Comparison of ENCODE assay signal across 15 cellular contexts in the genomic region with DNA sequence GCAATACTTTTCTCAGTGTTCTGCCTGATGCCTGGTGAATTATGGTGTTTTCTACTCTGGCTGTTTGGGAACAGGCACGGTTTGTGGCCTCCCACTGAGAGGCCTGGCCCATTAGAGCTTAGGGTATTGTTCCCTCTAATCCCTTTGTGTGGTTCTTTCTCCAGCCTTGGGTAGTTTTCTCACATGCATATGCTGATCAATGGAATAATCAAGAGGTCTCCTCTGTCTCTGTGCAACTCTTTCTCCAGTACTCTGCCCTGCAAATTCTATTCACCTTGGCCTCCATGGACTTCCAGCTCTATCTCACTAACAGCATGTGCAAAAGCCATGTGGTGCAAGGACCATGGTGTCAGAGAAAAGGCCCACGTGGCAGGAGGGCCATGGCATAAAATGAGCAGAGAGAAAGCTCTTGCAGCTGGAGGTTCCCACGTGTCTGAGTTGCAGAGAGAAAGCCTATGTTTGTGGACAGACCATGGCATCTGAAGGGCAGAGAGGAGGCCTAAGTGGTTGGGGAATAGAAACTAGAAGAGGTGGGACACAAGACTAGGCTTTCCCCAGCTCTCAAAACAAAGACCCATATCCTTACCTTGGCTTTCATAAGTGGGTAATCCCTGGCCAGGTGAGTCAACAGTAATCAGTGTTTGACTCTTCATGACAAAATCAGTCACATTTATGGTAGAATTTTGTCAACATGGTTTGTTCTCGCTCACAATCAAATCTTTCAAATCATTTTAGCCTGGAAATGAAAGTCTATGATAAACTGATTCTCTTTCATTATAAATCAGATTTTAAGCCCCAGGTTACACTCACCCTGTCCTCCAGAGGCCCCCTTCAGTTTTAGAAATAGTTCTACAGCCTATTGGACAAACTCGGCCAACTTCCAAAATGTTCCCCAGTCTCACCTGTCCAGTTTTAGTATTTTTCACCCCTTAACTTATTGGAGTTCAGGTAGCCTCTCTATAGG. TPM values are rescaled to one million over a fixed set of nuclear protein-coding genes. Genes with fewer than 3 reads are reported as not detected.
DNase-seq lines count a peak whose midpoint lies in the region; ATAC-seq, FAIRE-seq and TF ChIP-seq lines count a peak whose summit lies in the region.
"Had no signal": no experiment of that assay in that cellular context is flagged by ENCODE, and none has a peak within 500 bp of the region (broad histone marks: within the 10 kb centered on the region; RNA-seq: fewer than 3 reads in every experiment).

No MANE protein-coding gene starts in this region.

- no peak overlapping the region for H3K4me3 ChIP-seq in HUES48 (ENCODE audit: low read depth, low read length)
- no peak overlapping the region for H3K4me3 ChIP-seq in small intestine (ENCODE audit: low read depth in 1 of 2, low read length in 2 of 2)
- no peak overlapping the region for H3K4me3 ChIP-seq in left lung
- H3K4me3 ChIP-seq in naive thymus-derived CD4-positive, alpha-beta T cell (ENCODE audit: low read length): no peak overlapping the region
- H3K4me3 ChIP-seq: spleen had no signal

- WGBS in small intestine, 3 donors: 69 to 84% (median 72%) methylated on average over 5 of the region's 5 CpGs

- H3K36me3 Mint-ChIP-seq in naive thymus-derived CD4-positive, alpha-beta T cell: peaks cover 0 to 3% (median 3%) of the 10 kb centered on the region in 5 donors

- H3K4me1 Mint-ChIP-seq in naive thymus-derived CD4-positive, alpha-beta T cell: peaks cover 0 to 8% (median 0%) of the 10 kb centered on the region in 7 donors

- POLR2A ChIA-PET in naive thymus-derived CD4-positive, alpha-beta T cell (lab: Charles Lee): no interaction called here

- no peak for TF ChIP-seq POLR2A in GM12891 (IDR thresholded peaks at IDR 0.05; ENCODE audit: low read depth, low read length)

- H3K4me1 ChIP-seq in HUES48 (ENCODE audit: control insufficient read depth, insufficient read depth, low read length) (peaks cover 36% of the 10 kb centered on the region), small intestine (ENCODE audit: control insufficient read depth in 2 of 2, insufficient read depth in 1 of 2, low read depth in 1 of 2, low read length in 1 of 2) (no peaks in the 10 kb centered on the region), left lung (no peaks in the 10 kb centered on the region)
- no peaks in the 10 kb centered on the region for H3K4me1 ChIP-seq in naive thymus-derived CD4-positive, alpha-beta T cell (ENCODE audit: control insufficient read depth in 2 of 2, insufficient read depth in 2 of 2, low read length in 2 of 2)
- H3K4me1 ChIP-seq: spleen had no signal

- CTCF ChIA-PET in naive thymus-derived CD4-positive, alpha-beta T cell (lab: Charles Lee): interaction anchor here (0.6 to 2.0 kb wide), 6 partner anchors 10 to 119 kb away, joined by 3 to 13 read pairs (median 3); no protein-coding TSS in a partner anchor

- H3K4me3 Mint-ChIP-seq in naive thymus-derived CD4-positive, alpha-beta T cell: no peak overlapping the region

- H3K27me3 ChIP-seq in HUES48 (ENCODE audit: control insufficient read depth, insufficient read depth, low read length): no peaks in the 10 kb centered on the region
- H3K27me3 ChIP-seq in small intestine (ENCODE audit: control insufficient read depth in 2 of 2, insufficient read depth in 2 of 2, low read length in 2 of 2): no peaks in the 10 kb centered on the region
- H3K27me3 ChIP-seq in left lung: no peaks in the 10 kb centered on the region
- no peaks in the 10 kb centered on the region for H3K27me3 ChIP-seq in naive thymus-derived CD4-positive, alpha-beta T cell (ENCODE audit: control insufficient read depth in 2 of 2, insufficient read depth in 2 of 2, low read length in 2 of 2)
- H3K27me3 ChIP-seq: spleen had no signal

- H3K9me3 ChIP-seq in HUES48 (ENCODE audit: control insufficient read depth, insufficient read depth, low read length) (peaks cover 9% of the 10 kb centered on the region), small intestine (ENCODE audit: control insufficient read depth, low read depth) (no peaks in the 10 kb centered on the region), left lung (peaks cover 2 to 9% of the 10 kb centered on the region in 2 donors)
- H3K9me3 ChIP-seq in naive thymus-derived CD4-positive, alpha-beta T cell (ENCODE audit: control insufficient read depth in 2 of 3, low read length in 3 of 3): no peaks in the 10 kb centered on the region

- intact Hi-C loops in left lung (cut with DNase I): no loop called here
- intact Hi-C loops in naive thymus-derived CD4-positive, alpha-beta T cell (cut with micrococcal nuclease): no loop called here

- TF ChIP-seq CTCF in left lung (IDR thresholded peaks at IDR 0.05): no peak

- H3K27ac ChIP-seq in HUES48 (ENCODE audit: low read depth, low read length): peak overlapping the region; percentile 86
- no peak overlapping the region for H3K27ac ChIP-seq in small intestine (ENCODE audit: low read depth in 1 of 2, low read length in 1 of 2)
- H3K27ac ChIP-seq in left lung: no peak overlapping the region
- no peak overlapping the region for H3K27ac ChIP-seq in naive thymus-derived CD4-positive, alpha-beta T cell (ENCODE audit: low read depth, low read length)
- H3K27ac ChIP-seq: spleen had no signal

- peaks cover 0 to 9% (median 2%) of the 10 kb centered on the region in 11 donors for H3K9me3 Mint-ChIP-seq in naive thymus-derived CD4-positive, alpha-beta T cell

- FAIRE-seq in GM12891 (lab: Jason Lieb, UNC) (peak; percentile 64), small intestine (lab: Jason Lieb, UNC) (no peak)
- FAIRE-seq: endometrium had no signal

- H3K27ac Mint-ChIP-seq in naive thymus-derived CD4-positive, alpha-beta T cell: no peak overlapping the region

- no peak for ATAC-seq in left lung
- no peak for ATAC-seq in naive thymus-derived CD4-positive, alpha-beta T cell

- peaks cover 0 to 15% (median 7%) of the 10 kb centered on the region in 5 donors for H3K27me3 Mint-ChIP-seq in naive thymus-derived CD4-positive, alpha-beta T cell

- peak; percentile 81 for DNase-seq in DMS53 (lab: John Stamatoyannopoulos, UW)
- DNase-seq in GM12891 (ENCODE audit: insufficient read length, low spot score): no peak
- DNase-seq in iPS-NIHi11 (ENCODE audit: low spot score): peak; percentile 50
- no peak for DNase-seq in small intestine
- no peak for DNase-seq in left lung
- DNase-seq in naive thymus-derived CD4-positive, alpha-beta T cell: no peak
- DNase-seq: NCI-H2081 treated with DMSO at 0.1 percent for 48 hours, spleen had no signal

- no peaks in the 10 kb centered on the region for H3K36me3 ChIP-seq in HUES48 (ENCODE audit: control insufficient read depth, insufficient read depth, low read length)
- H3K36me3 ChIP-seq in small intestine (ENCODE audit: control insufficient read depth in 2 of 2, insufficient read depth in 2 of 2, low read length in 2 of 2): no peaks in the 10 kb centered on the region
- no peaks in the 10 kb centered on the region for H3K36me3 ChIP-seq in left lung
- no peaks in the 10 kb centered on the region for H3K36me3 ChIP-seq in naive thymus-derived CD4-positive, alpha-beta T cell (ENCODE audit: control insufficient read depth in 2 of 3, insufficient read depth in 3 of 3, low read length in 3 of 3)
- H3K36me3 ChIP-seq: spleen had no signal

- no peak overlapping the region for H3K9ac ChIP-seq in HUES48 (ENCODE audit: low read depth, low read length)

TF ChIP-seq in GM12891, 5 proteins besides CTCF, POLR2A, EP300 and RAD21:
- TF ChIP-seq SPI1 (IDR thresholded peaks at IDR 0.05; ENCODE audit: low read depth, low read length) (0 out of 2 replicates have a peak, but pooled peaks have one; percentile 0), POLR2AphosphoS5 (IDR thresholded peaks at IDR 0.05; ENCODE audit: low read depth, low read length) (no peak), PAX5 (IDR thresholded peaks at IDR 0.05; ENCODE audit: insufficient read depth, low read length, severe bottlenecking) (no peak), POU2F2 (IDR thresholded peaks at IDR 0.05; ENCODE audit: low read depth, low read length) (peak; percentile 26; the same call in 1 of the 2 replicates), TAF1 (IDR thresholded peaks at IDR 0.05; ENCODE audit: low read depth, low read length) (no peak)
TF ChIP-seq in GM12891: peak in this region for 2.

RNA-seq across cellular contexts. Expression of a gene that starts 17.3 kb away (rescaled TPM):
- polyA plus RNA-seq in GM12891 (2012; ENCODE audit: low read depth, missing spikeins): not detected
- not detected for polyA plus RNA-seq in small intestine
- not detected for total RNA-seq in left lung
- total RNA-seq in naive thymus-derived CD4-positive, alpha-beta T cell: not detected
- polyA plus RNA-seq in naive thymus-derived CD4-positive, alpha-beta T cell: not detected
- total RNA-seq: cardiac septum, fibroblast of villous mesenchyme, liver, myocyte, posterior vena cava, spleen had no signal
- polyA plus RNA-seq: liver, spleen had no signal

RNA-seq across cellular contexts. Expression of a gene that starts 37.3 kb away (rescaled TPM):
- not detected for polyA plus RNA-seq in GM12891 (2012; ENCODE audit: low read depth, missing spikeins)
- not detected for polyA plus RNA-seq in small intestine
- total RNA-seq in left lung: not detected
- total RNA-seq in naive thymus-derived CD4-positive, alpha-beta T cell: under 1 TPM in 2 of 5 experiments, not detected in 3; 0.19 to 0.24 TPM
- 1 to 10 TPM; 3.7 to 5.0 TPM for polyA plus RNA-seq in naive thymus-derived CD4-positive, alpha-beta T cell
- total RNA-seq: cardiac septum, fibroblast of villous mesenchyme, myocyte, posterior vena cava had no signal
- polyA plus RNA-seq: liver had no signal

Comparison
In these comparisons a context has a peak if more than half of its experiments do, and no peak if none do; other contexts are left out.
1. DNase-seq: peak in DMS53 (single experiment) and iPS-NIHi11 (single experiment); none in GM12891 (single experiment), small intestine (single experiment), left lung (0 of 2) and naive thymus-derived CD4-positive, alpha-beta T cell (0 of 9).